8 cellular contexts compared by ENCODE assay signal in genomic region chr18:12702221-12703095, GRCh38. TPM values are rescaled to one million over a fixed set of nuclear protein-coding genes. Genes with fewer than 3 reads are reported as not detected.
A peak's percentile ranks its signal among the peaks of the same experiment; 100 is the strongest.
DNase-seq lines count a peak whose midpoint lies in the region; ATAC-seq, FAIRE-seq and TF ChIP-seq lines count a peak whose summit lies in the region.

CEP76 (minus strand) TSS chr18:12702723; CDS start chr18:12702548, 175 bp downstream.
PSMG2 (plus strand) TSS chr18:12703042; CDS start chr18:12703108, 66 bp downstream.

- H3F3A ChIP-seq in OCI-LY1 (ENCODE audit: insufficient read depth, low read length): no peaks in the 10 kb centered on the region

- H3K4me3 Mint-ChIP-seq in Caco-2 (ENCODE audit: unreplicated experiment): peak within 1 kb of the TSS; percentile 92

- H3K9me2 ChIP-seq in OCI-LY1 (ENCODE audit: low read depth, low read length): no peaks in the 10 kb centered on the region

- peak within 1 kb of the TSS; percentile 70 for H3K4me2 ChIP-seq in OCI-LY1 (ENCODE audit: low read length)

- peaks cover 4% of the 10 kb centered on the region; the same call in 1 of the 2 replicates for H4K20me1 ChIP-seq in OCI-LY1 (ENCODE audit: insufficient read depth, low read length)

- FAIRE-seq in HTR-8/SVneo (lab: Jason Lieb, UNC): no peak

- peak within 1 kb of the TSS; percentile 79 for H3K27ac ChIP-seq in OCI-LY1 (ENCODE audit: low read depth, low read length, poor library complexity, severe bottlenecking)

- peak; percentile 62 for ATAC-seq in GM21360 (IDR thresholded peaks at IDR 0.05; ENCODE audit: unreplicated experiment)

- peak within 1 kb of the TSS; percentile 88 for H3K9ac ChIP-seq in OCI-LY1 (ENCODE audit: low read length)

- peak within 1 kb of the TSS; percentile 11 for H2AFZ ChIP-seq in OCI-LY1 (ENCODE audit: low read length)

- no peaks in the 10 kb centered on the region for H3K9me3 Mint-ChIP-seq in Caco-2 (ENCODE audit: unreplicated experiment)

- in situ Hi-C loops in endometrial microvascular endothelial cells (cut with HindIII; ENCODE audit: inconsistent ontology term, low pct_unique_long_range_greater_than_20kb, low sequenced_read_pairs): no loop called here

- DNase-seq in Caco-2 (peak; percentile 90 to 93), HTR-8/SVneo (ENCODE audit: insufficient read length, low spot score) (peak; percentile 86), midbrain (lab: John Stamatoyannopoulos, UW) (peak; percentile 88)
- DNase-seq in activated CD8-positive, alpha-beta memory T cell treated with anti-CD3 and anti-CD28 coated beads, Interleukin-2, amount 50 U/mL, for 24 hours (ENCODE audit: extremely low read depth): peak; percentile 63
- DNase-seq in stimulated activated CD8-positive, alpha-beta memory T cell treated with anti-CD3 and anti-CD28 coated beads, Interleukin-15, amount 100 ng/mL, for 48 hours (ENCODE audit: low read depth in 2 of 2): peak; percentile 76 to 81

- H3K4me1 ChIP-seq in Caco-2: peaks cover 22% of the 10 kb centered on the region
- H3K4me1 ChIP-seq in OCI-LY1 (ENCODE audit: insufficient read depth, low read length, severe bottlenecking): peaks cover 32% of the 10 kb centered on the region

- H3K9me3 ChIP-seq in Caco-2 (no peaks in the 10 kb centered on the region), OCI-LY1 (ENCODE audit: low read length) (no peaks in the 10 kb centered on the region)

- H3K27me3 ChIP-seq in Caco-2 (replicated peaks; ENCODE audit: control insufficient read depth, insufficient read depth, low read length) (no peaks in the 10 kb centered on the region), OCI-LY1 (ENCODE audit: insufficient read depth, low read length) (no peaks in the 10 kb centered on the region)

- peak within 1 kb of the TSS; percentile 100 for H3K27ac Mint-ChIP-seq in Caco-2 (ENCODE audit: unreplicated experiment)

- H3K79me2 ChIP-seq in OCI-LY1 (ENCODE audit: insufficient read depth, low read length): peaks cover 51% of the 10 kb centered on the region

- BruUV-seq in Caco-2 (replicated peaks; lab: Mats Ljungman, UMichigan): no TSS peak

- H3K36me3 Mint-ChIP-seq in Caco-2 (ENCODE audit: insufficient read depth, unreplicated experiment): peaks cover 50% of the 10 kb centered on the region

- no peaks in the 10 kb centered on the region for H3K27me3 Mint-ChIP-seq in Caco-2 (ENCODE audit: insufficient read depth, unreplicated experiment)

- intact Hi-C loops in Caco-2 (cut with micrococcal nuclease; ENCODE audit: unreplicated experiment): no loop called here

- CTCF ChIA-PET in Caco-2 (lab: Charles Lee): interaction anchor here (0.5 to 1.3 kb wide), 3 partner anchors 181 to 517 kb away, joined by 3 to 4 read pairs (median 3); partner anchors contain the start of gene AFG3L2

- TF ChIP-seq CTCF in Caco-2 (IDR thresholded peaks at IDR 0.05; ENCODE audit: insufficient read depth in 1 of 2, low read depth in 1 of 2, low read length in 1 of 2, severe bottlenecking in 1 of 2, unreplicated experiment in 1 of 2) (no peak), OCI-LY1 (IDR thresholded peaks at IDR 0.05; ENCODE audit: low read length) (no peak)

- H3K4me1 Mint-ChIP-seq in Caco-2 (ENCODE audit: low read depth, unreplicated experiment): peaks cover 24% of the 10 kb centered on the region

- H3K36me3 ChIP-seq in Caco-2 (ENCODE audit: control insufficient read depth, insufficient read depth, low read length) (0 out of 2 replicates have a peak, but pooled peaks cover under 1% of the 10 kb centered on the region), OCI-LY1 (ENCODE audit: insufficient read depth, low read length) (peaks cover 55% of the 10 kb centered on the region)

- H3K4me3 ChIP-seq in Caco-2 (ENCODE audit: low read depth, low read length) (peak within 1 kb of the TSS; percentile 50), OCI-LY1 (ENCODE audit: low read depth, low read length, poor library complexity, severe bottlenecking) (peak within 1 kb of the TSS; percentile 80)

- POLR2A ChIA-PET in Caco-2 (lab: Charles Lee): interaction anchor here (0.5 to 1.7 kb wide), 18 partner anchors 9 to 1597 kb away, joined by 3 to 8 read pairs (median 4); partner anchors contain the start of genes AFG3L2, CEP192 and PTPN2

RNA-seq across cellular contexts. Expression of gene CEP76, which starts in this region (rescaled TPM):
- total RNA-seq in Caco-2 (2022): 26.4 and 29.7 TPM in 2 replicates
- 11.6 TPM for total RNA-seq in endometrial microvascular endothelial cells (ENCODE audit: inconsistent ontology term)

RNA-seq across cellular contexts. Expression of gene PSMG2, which starts in this region (rescaled TPM):
- total RNA-seq in Caco-2 (2022): 106 and 108 TPM in 2 replicates
- total RNA-seq in endometrial microvascular endothelial cells (ENCODE audit: inconsistent ontology term): 99.0 TPM

Comparison
In these comparisons a context has a peak if more than half of its experiments do, and no peak if none do; other contexts are left out.
1. Peak in every context shown above with its lines: DNase-seq, ATAC-seq, H3K4me3 ChIP-seq and H3K27ac ChIP-seq.